In genomic region chr7:149670288-149670687, GRCh38 we compare ENCODE assay signal across 10 cellular contexts.
DNase-seq lines count a peak whose midpoint lies in the region; ATAC-seq and TF ChIP-seq lines count a peak whose summit lies in the region.
"Had no signal": no experiment of that assay in that cellular context is flagged by ENCODE, and none has a peak within 500 bp of the region (broad histone marks: within the 10 kb centered on the region; RNA-seq: fewer than 3 reads in every experiment).

No MANE protein-coding gene starts in this region.

- TF ChIP-seq CTCF in Loucy (conservative IDR thresholded peaks at IDR 0.05; ENCODE audit: low read length) = no peak

- H3K9me2 ChIP-seq in Loucy (replicated peaks; ENCODE audit: low read depth, low read length) = no peaks in the 10 kb centered on the region

- peak; percentile 15 for DNase-seq in ACHN
- peak; percentile 74 for DNase-seq in astrocyte of the hippocampus (ENCODE audit: low read depth, low spot score)
- DNase-seq in SW 1271 (lab: John Stamatoyannopoulos, UW) = no peak
- DNase-seq: CD4-positive, CD25-positive, alpha-beta regulatory T cell had no signal

- no peaks in the 10 kb centered on the region for H4K20me1 ChIP-seq in Loucy (ENCODE audit: insufficient read depth, low read length, poor library complexity, severe bottlenecking)

- no peaks in the 10 kb centered on the region for H3K27me3 ChIP-seq in Loucy (ENCODE audit: insufficient read depth, low read length, poor library complexity, severe bottlenecking)
- H3K27me3 ChIP-seq in layer of hippocampus (ENCODE audit: control insufficient read depth, insufficient read depth, low read length) = no peaks in the 10 kb centered on the region

- H2AFZ ChIP-seq in Loucy (ENCODE audit: low read length) = peak overlapping the region; percentile 64

- H3K27ac ChIP-seq in layer of hippocampus (ENCODE audit: low read depth, low read length) = peak overlapping the region; percentile 52
- H3K27ac ChIP-seq: epithelial cell of prostate had no signal

- H3F3A ChIP-seq in Loucy (ENCODE audit: low read depth) = no peaks in the 10 kb centered on the region

- no peak overlapping the region for H3K9ac ChIP-seq in Loucy (ENCODE audit: low read depth, low read length, poor library complexity, severe bottlenecking)

- no peaks in the 10 kb centered on the region for H3K36me3 ChIP-seq in Loucy (ENCODE audit: insufficient read depth, low read length)

- H3K4me2 ChIP-seq in Loucy (ENCODE audit: low read depth, low read length, poor library complexity, severe bottlenecking) = peak overlapping the region; percentile 28

- in situ Hi-C loops in ACHN (cut with HindIII; ENCODE audit: low pct_ligation_motif_present, low pct_unique_long_range_greater_than_20kb, low sequenced_read_pairs) = no loop called here

- H3K79me2 ChIP-seq in Loucy (ENCODE audit: insufficient read depth, low read length) = no peaks in the 10 kb centered on the region

- H3K4me1 ChIP-seq in Loucy (ENCODE audit: insufficient read depth, low read length, poor library complexity, severe bottlenecking) = no peaks in the 10 kb centered on the region

- ATAC-seq in HG02798 (IDR thresholded peaks at IDR 0.05; ENCODE audit: poor library complexity, unreplicated experiment) (no peak), HG03439 (IDR thresholded peaks at IDR 0.05; ENCODE audit: unreplicated experiment) (no peak), HG03045 (IDR thresholded peaks at IDR 0.05; ENCODE audit: unreplicated experiment) (no peak)

- H3K4me3 ChIP-seq in Loucy (ENCODE audit: low read length, poor library complexity, severe bottlenecking) = no peak overlapping the region

- no peaks in the 10 kb centered on the region for H3K9me3 ChIP-seq in Loucy (ENCODE audit: insufficient read depth, low read depth, low read length)

Comparison
In these comparisons a context has a peak if more than half of its experiments do, and no peak if none do; other contexts are left out.
1. DNase-seq: peak in ACHN (single experiment) and astrocyte of the hippocampus (single experiment); none in SW 1271 (0 of 2).